Comparison of ENCODE assay signal across 3 cellular contexts in genomic region chr12:120670237-120670636, GRCh38. TPM values are rescaled to one million over a fixed set of nuclear protein-coding genes. Genes with fewer than 3 reads are reported as not detected.
"Had no signal": no experiment of that assay in that cellular context is flagged by ENCODE, and none has a peak within 500 bp of the region (broad histone marks: within the 10 kb centered on the region; RNA-seq: fewer than 3 reads in every experiment).

No MANE protein-coding gene starts in this region.

RNA-seq across cellular contexts. Expression of gene CABP1, which starts 29.8 kb away (rescaled TPM):
- total RNA-seq: fibroblast of villous mesenchyme, renal cortical epithelial cell, smooth muscle cell had no signal
